23 cellular contexts compared by ENCODE assay signal in genomic region chr19:16739546-16739945, GRCh38. TPM values are rescaled to one million over a fixed set of nuclear protein-coding genes. Genes with fewer than 3 reads are reported as not detected.
DNase-seq lines count a peak whose midpoint lies in the region; ATAC-seq, FAIRE-seq and TF ChIP-seq lines count a peak whose summit lies in the region.
"Had no signal": no experiment of that assay in that cellular context is flagged by ENCODE, and none has a peak within 500 bp of the region (broad histone marks: within the 10 kb centered on the region; RNA-seq: fewer than 3 reads in every experiment).

No MANE protein-coding gene starts in this region.

- H4K91ac ChIP-seq in H1 (replicated peaks; ENCODE audit: insufficient read length, low read length) = no peak overlapping the region

- H3K14ac ChIP-seq in H1 (ENCODE audit: insufficient read length) = no peak overlapping the region

- H4K8ac ChIP-seq in H1 (ENCODE audit: extremely low read depth, insufficient read depth, low read length) = 0 out of 2 replicates have a peak overlapping the region, but pooled peaks have one; percentile 35

- no peak overlapping the region for H2AFZ ChIP-seq in H1 (ENCODE audit: low read length)

- H3K9me3 ChIP-seq in cardiac muscle cell (ENCODE audit: low read depth) (no peaks in the 10 kb centered on the region), right cardiac atrium (ENCODE audit: control insufficient read depth, low read length) (peaks cover 1% of the 10 kb centered on the region), H1 (ENCODE audit: insufficient read depth in 2 of 2, low read depth in 1 of 2, low read length in 1 of 2) (0 out of 4 replicates have a peak, but pooled peaks cover 0 to 3% of the 10 kb centered on the region in 2 experiments), suprapubic skin (no peaks in the 10 kb centered on the region)
- H3K9me3 ChIP-seq: ascending aorta, MG63 had no signal

- no peak overlapping the region for H2BK5ac ChIP-seq in H1 (ENCODE audit: low read depth, low read length)

- H3K4me1 ChIP-seq in cardiac muscle cell (ENCODE audit: low read depth) (no peaks in the 10 kb centered on the region), right cardiac atrium (ENCODE audit: control insufficient read depth, insufficient read depth, low read length) (no peaks in the 10 kb centered on the region), H1 (replicated peaks in 1 of 4; ENCODE audit: control insufficient read depth in 3 of 4, insufficient read depth in 4 of 4, low read length in 3 of 4) (no peaks in the 10 kb centered on the region), suprapubic skin (peaks cover 2% of the 10 kb centered on the region)
- H3K4me1 ChIP-seq: heart left ventricle had no signal

- H2BK15ac ChIP-seq in H1 (ENCODE audit: low read length) = no peak overlapping the region

- DNase-seq in cardiac muscle cell (ENCODE audit: low read depth in 1 of 2, low spot score in 1 of 2) (peak; percentile 2 to 55), right cardiac atrium (no peak), NB4 (ENCODE audit: low read depth) (peak; percentile 40), H1 (ENCODE audit: low read depth in 1 of 2, low spot score in 2 of 2) (no peak), urothelium cell line (ENCODE audit: low spot score) (peak; percentile 10), NCI-H1105 treated with DMSO at 0.1 percent for 48 hours (lab: John Stamatoyannopoulos, UW) (no peak), SK-N-DZ (ENCODE audit: low spot score) (no peak), suprapubic skin (ENCODE audit: low spot score in 2 of 2) (no peak)
- DNase-seq: activated CD4-positive, alpha-beta T cell treated with anti-CD3 and anti-CD28 coated beads for 1 hour; activated CD8-positive, alpha-beta memory T cell treated with anti-CD3 and anti-CD28 coated beads, Interleukin-2, amount 50 U/mL, for 4 hours; activated gamma-delta T cell treated with Interleukin-2 at 50 U/mL for 16 hours; CD8-positive, alpha-beta memory T cell; effector memory CD8-positive, alpha-beta T cell; MG63; natural killer cell; NCI-H2029 treated with DMSO at 0.1 percent for 48 hours; posterior cingulate gyrus; SHP77; stimulated activated CD4-positive, alpha-beta T cell treated with anti-CD3 and anti-CD28 coated beads, Interleukin-4, amount 100 ng/mL, for 1 hour; T-helper 17 cell had no signal

- H2BK12ac ChIP-seq in H1 (ENCODE audit: low read depth, low read length) = no peak overlapping the region

- TF ChIP-seq CTCF in cardiac muscle cell (IDR thresholded peaks at IDR 0.05; ENCODE audit: low read depth, low read length) (no peak), NB4 (IDR thresholded peaks at IDR 0.05; ENCODE audit: low read depth, low read length) (no peak), H1 (IDR thresholded peaks at IDR 0.05; ENCODE audit: control extremely low read depth in 1 of 3, insufficient read depth in 1 of 3, low read depth in 1 of 3, low read length in 3 of 3) (no peak), suprapubic skin (IDR thresholded peaks at IDR 0.05) (no peak)

- no peak overlapping the region for H2AK5ac ChIP-seq in H1 (ENCODE audit: low read depth, low read length)

- POLR2A ChIA-PET in H1 (lab: Charles Lee; ENCODE audit: partially characterized antibody) = no interaction called here

- H3K23ac ChIP-seq in H1 (ENCODE audit: insufficient read length) = no peak overlapping the region

- no peak for FAIRE-seq in H1 (lab: Jason Lieb, UNC)
- FAIRE-seq in urothelium cell line (lab: Jason Lieb, UNC) = no peak

- H3K27ac ChIP-seq in cardiac muscle cell (no peak overlapping the region), right cardiac atrium (ENCODE audit: low read length) (no peak overlapping the region), H1 (ENCODE audit: low read depth, low read length) (no peak overlapping the region), suprapubic skin (no peak overlapping the region)
- H3K27ac ChIP-seq: ascending aorta, heart left ventricle, skin epidermis had no signal

- no peaks in the 10 kb centered on the region for H3K79me1 ChIP-seq in H1 (ENCODE audit: low read depth, low read length)

- H2BK20ac ChIP-seq in H1 (ENCODE audit: low read length) = no peak overlapping the region

- CTCF ChIA-PET in H1 (lab: Charles Lee; ENCODE audit: partially characterized antibody) = interaction anchor here (0.6 to 1.4 kb wide), 3 partner anchors 9 to 19 kb away, joined by 3 to 4 read pairs (median 3); no protein-coding TSS in a partner anchor

- intact Hi-C loops in right cardiac atrium (cut with DNase I) = no loop called here

- H3K79me2 ChIP-seq in H1 (ENCODE audit: control insufficient read depth in 1 of 2, insufficient read depth in 2 of 2, low read length in 2 of 2) = no peaks in the 10 kb centered on the region

- TF ChIP-seq RAD21 in H1 (IDR thresholded peaks at IDR 0.05 in 1 of 2, conservative IDR thresholded peaks at IDR 0.05 in 1 of 2; ENCODE audit: low read depth in 2 of 2, low read length in 2 of 2) = no peak

- TF ChIP-seq POLR2A in NB4 (IDR thresholded peaks at IDR 0.05; ENCODE audit: extremely low read depth, insufficient read length) (no peak), H1 (IDR thresholded peaks at IDR 0.05; ENCODE audit: control extremely low read depth in 1 of 2, low read depth in 2 of 2, low read length in 2 of 2) (no peak), suprapubic skin (IDR thresholded peaks at IDR 0.05) (no peak)

- no peak overlapping the region for H2BK120ac ChIP-seq in H1 (replicated peaks; ENCODE audit: low read depth, low read length)

- H3K4me3 ChIP-seq in cardiac muscle cell (no peak overlapping the region), right cardiac atrium (ENCODE audit: low read length) (no peak overlapping the region), NB4 (ENCODE audit: low read depth, low read length) (no peak overlapping the region), H1 (ENCODE audit: extremely low read depth in 1 of 4, insufficient read depth in 2 of 4, low read depth in 3 of 4, low read length in 4 of 4) (no peak overlapping the region), suprapubic skin (no peak overlapping the region)
- H3K4me3 ChIP-seq: ascending aorta, heart left ventricle, MG63, skin epidermis had no signal

- peaks cover 0 to 2% of the 10 kb centered on the region in 2 experiments for H4K20me1 ChIP-seq in H1 (replicated peaks in 1 of 2; ENCODE audit: control insufficient read depth in 1 of 2, insufficient read depth in 2 of 2, low read length in 2 of 2)

- H3K4me2 ChIP-seq in H1 (ENCODE audit: insufficient read depth in 1 of 2, low read depth in 2 of 2, low read length in 2 of 2) = no peak overlapping the region

- TF ChIP-seq EP300 in H1 (IDR thresholded peaks at IDR 0.05; ENCODE audit: borderline replicate concordance in 1 of 2, low read depth in 2 of 2, low read length in 2 of 2) (no peak), suprapubic skin (IDR thresholded peaks at IDR 0.05) (no peak)

- H3K23me2 ChIP-seq in H1 (ENCODE audit: low read depth, low read length) = no peaks in the 10 kb centered on the region

- WGBS in right cardiac atrium = 30% methylated on average over 3 of the region's 3 CpGs
- 65% methylated on average over 3 of the region's 3 CpGs; no CpG with 5 or more reads in 1 of the 2 experiments for WGBS in H1 (ENCODE audit: extremely low coverage in 1 of 2, insufficient coverage in 1 of 2, insufficient read length in 1 of 2, insufficient replicate concordance in 2 of 2, low coverage in 1 of 2, low lambda C conversion rate in 2 of 2, missing lambda C conversion rate in 1 of 2), 2 experiments
- 28% methylated on average over 3 of the region's 3 CpGs for WGBS in suprapubic skin

- no peak for ATAC-seq in right cardiac atrium
- ATAC-seq: effector memory CD8-positive, alpha-beta T cell; heart left ventricle; natural killer cell; T-helper 17 cell had no signal

- H3K4ac ChIP-seq in H1 (replicated peaks; ENCODE audit: insufficient read length, low read depth, low read length) = no peak overlapping the region

- H3K9ac ChIP-seq in H1 (replicated peaks in 1 of 4; ENCODE audit: extremely low read depth in 1 of 4, low read depth in 3 of 4, low read length in 3 of 4) = no peak overlapping the region

- no peak overlapping the region for H4K5ac ChIP-seq in H1 (ENCODE audit: insufficient read length, low read depth, low read length)

- H3K18ac ChIP-seq in H1 (ENCODE audit: extremely low read depth, low read length) = no peak overlapping the region

- no peak overlapping the region for H3K56ac ChIP-seq in H1 (replicated peaks; ENCODE audit: insufficient read length, low read depth, low read length)

- no peaks in the 10 kb centered on the region for H3K27me3 ChIP-seq in cardiac muscle cell
- no peaks in the 10 kb centered on the region for H3K27me3 ChIP-seq in right cardiac atrium (ENCODE audit: control insufficient read depth, insufficient read depth)
- H3K27me3 ChIP-seq in H1 (replicated peaks in 1 of 4; ENCODE audit: control insufficient read depth in 3 of 4, extremely low read depth in 1 of 4, insufficient read depth in 3 of 4, low read length in 3 of 4) = no peaks in the 10 kb centered on the region
- no peaks in the 10 kb centered on the region for H3K27me3 ChIP-seq in suprapubic skin
- H3K27me3 ChIP-seq: ascending aorta, heart left ventricle, MG63 had no signal

- H3K36me3 ChIP-seq in cardiac muscle cell = no peaks in the 10 kb centered on the region
- H3K36me3 ChIP-seq in H1 (ENCODE audit: control insufficient read depth in 2 of 4, insufficient read depth in 4 of 4, low read length in 3 of 4) = no peaks in the 10 kb centered on the region
- no peaks in the 10 kb centered on the region for H3K36me3 ChIP-seq in suprapubic skin
- H3K36me3 ChIP-seq: ascending aorta, heart left ventricle, MG63 had no signal

RNA-seq across cellular contexts. Expression of gene NWD1, which starts 19.9 kb away (rescaled TPM):
- total RNA-seq in cardiac muscle cell (0.03 and 0.04 TPM in 2 replicates), right cardiac atrium (under 1 TPM in 2 of 4 donors, not detected in 2; 0.03 to 0.08 TPM), suprapubic skin (1 to 10 TPM in 2 of 4 donors, under 1 TPM in 2; 0.68 to 1.5 (median 1.1) TPM)
- polyA plus RNA-seq in cardiac muscle cell (not detected in 2 replicates), right cardiac atrium (0.02 TPM), H1 (2011; rRNA removed) (0.02 TPM in 2 replicates)
- not detected in 2 replicates for total RNA-seq in H1 (2021; fragmentation: NEBNext Ultra II Directional; extraction: Animal tissue kit (Norgen Biotek cat#: 25700))
- 0.01 TPM for polyA plus RNA-seq in H1 (2011; cell fraction: cytosol; rRNA removed)
- polyA plus RNA-seq in H1 (2011; cell fraction: nucleus; rRNA removed) = 0.04 TPM
- polyA plus RNA-seq in H1 (2012, experiment 1 of 2) = 0.04 TPM in 1 of 4 replicates, not detected in the others
- 0.04 TPM for polyA plus RNA-seq in H1 (2012, experiment 2 of 2)
- polyA plus RNA-seq in H1 (2013, experiment 1 of 2) = under 0.01 TPM
- not detected for polyA plus RNA-seq in H1 (2013, experiment 2 of 2)
- polyA minus RNA-seq in H1 (2011; rRNA and poly(A)+ RNA removed) = 0.09 TPM in 1 of 2 replicates, not detected in the other
- polyA minus RNA-seq in H1 (2011; cell fraction: cytosol; rRNA and poly(A)+ RNA removed) = not detected
- not detected for polyA minus RNA-seq in H1 (2011; cell fraction: nucleus; rRNA and poly(A)+ RNA removed)
- polyA plus RNA-seq in SK-N-DZ (2014; cell fraction: cytosol; rRNA removed) = not detected in 2 replicates
- not detected in 2 replicates for polyA plus RNA-seq in SK-N-DZ (2014; cell fraction: nucleus; rRNA removed)
- total RNA-seq: ascending aorta; CD8-positive, alpha-beta memory T cell had no signal
- polyA plus RNA-seq: CD8-positive, alpha-beta memory T cell had no signal

Comparison
In these comparisons a context has a peak if more than half of its experiments do, and no peak if none do; other contexts are left out.
1. DNase-seq: peak in cardiac muscle cell (2 of 2), NB4 (single experiment) and urothelium cell line (single experiment); none in right cardiac atrium (0 of 3), H1 (0 of 2), NCI-H1105 treated with DMSO at 0.1 percent for 48 hours (single experiment), SK-N-DZ (single experiment) and suprapubic skin (0 of 2).